ENCODE assay signal across 11 cellular contexts in genomic region chr10:114374141-114374791, GRCh38. TPM values are rescaled to one million over a fixed set of nuclear protein-coding genes. Genes with fewer than 3 reads are reported as not detected.
DNase-seq lines count a peak whose midpoint lies in the region; ATAC-seq, FAIRE-seq and TF ChIP-seq lines count a peak whose summit lies in the region.
"Had no signal": no experiment of that assay in that cellular context is flagged by ENCODE, and none has a peak within 500 bp of the region (broad histone marks: within the 10 kb centered on the region; RNA-seq: fewer than 3 reads in every experiment).

No MANE protein-coding gene starts in this region.

- H3K9me3 ChIP-seq in keratinocyte (ENCODE audit: control insufficient read depth, low read depth, low read length) (no peaks in the 10 kb centered on the region), MM.1S (replicated peaks; ENCODE audit: insufficient read depth, low read length) (no peaks in the 10 kb centered on the region)
- H3K9me3 ChIP-seq in naive thymus-derived CD4-positive, alpha-beta T cell (ENCODE audit: control insufficient read depth in 2 of 3, low read length in 3 of 3): no peaks in the 10 kb centered on the region

- H3K27ac ChIP-seq in keratinocyte (ENCODE audit: control insufficient read depth, insufficient read depth, low read length) (no peak overlapping the region), MM.1S (ENCODE audit: low read length) (no peak overlapping the region), mesendoderm (ENCODE audit: low read depth, low read length) (no peak overlapping the region)
- no peak overlapping the region for H3K27ac ChIP-seq in naive thymus-derived CD4-positive, alpha-beta T cell (ENCODE audit: low read depth, low read length)

- FAIRE-seq in keratinocyte (lab: Jason Lieb, UNC): peak; percentile 23

- H3K36me3 ChIP-seq in keratinocyte (ENCODE audit: control insufficient read depth in 2 of 2, extremely low read depth in 1 of 2, insufficient read depth in 2 of 2, low read length in 2 of 2) (peaks cover 0 to 3% of the 10 kb centered on the region in 2 experiments), MM.1S (replicated peaks; ENCODE audit: insufficient read depth, low read length) (no peaks in the 10 kb centered on the region), mesendoderm (ENCODE audit: control insufficient read depth, insufficient read depth, low read length) (no peaks in the 10 kb centered on the region)
- no peaks in the 10 kb centered on the region for H3K36me3 ChIP-seq in naive thymus-derived CD4-positive, alpha-beta T cell (ENCODE audit: control insufficient read depth in 2 of 3, insufficient read depth in 3 of 3, low read length in 3 of 3)

- no peak overlapping the region for H3K9ac ChIP-seq in keratinocyte (ENCODE audit: control insufficient read depth, extremely low read depth, insufficient read depth, low read length)
- H3K9ac ChIP-seq in MM.1S (ENCODE audit: low read length): no peak overlapping the region
- H3K9ac ChIP-seq in mesendoderm (ENCODE audit: low read length): no peak overlapping the region

- no peaks in the 10 kb centered on the region for H3K9me3 Mint-ChIP-seq in HFFc6
- H3K9me3 Mint-ChIP-seq in naive thymus-derived CD4-positive, alpha-beta T cell: no peaks in the 10 kb centered on the region
- H3K9me3 Mint-ChIP-seq in activated CD4-positive, alpha-beta memory T cell treated with anti-CD3 and anti-CD28 coated beads, Interleukin-2, amount 10 ng/mL, durations not matched to agents 7 days and 5 days: no peaks in the 10 kb centered on the region

- no peak overlapping the region for H2AK5ac ChIP-seq in mesendoderm (ENCODE audit: low read length)

- H3K23ac ChIP-seq in mesendoderm (ENCODE audit: low read length): no peak overlapping the region

- H3K4ac ChIP-seq in mesendoderm (ENCODE audit: low read depth, low read length): no peak overlapping the region

- dilution Hi-C loops in keratinocyte (cut with MboI; ENCODE audit: extremely low pct_ligation_motif_present, low sequenced_read_pairs): no loop called here

- H2BK5ac ChIP-seq in mesendoderm (ENCODE audit: low read length): no peak overlapping the region

- intact Hi-C loops in naive thymus-derived CD4-positive, alpha-beta T cell (cut with micrococcal nuclease): no loop called here

- peaks cover 20% of the 10 kb centered on the region for H3K27me3 Mint-ChIP-seq in HFFc6 (ENCODE audit: insufficient read depth)
- peaks cover 6 to 17% (median 16%) of the 10 kb centered on the region in 5 donors for H3K27me3 Mint-ChIP-seq in naive thymus-derived CD4-positive, alpha-beta T cell
- peaks cover 18% of the 10 kb centered on the region for H3K27me3 Mint-ChIP-seq in activated CD4-positive, alpha-beta memory T cell treated with anti-CD3 and anti-CD28 coated beads, Interleukin-2, amount 10 ng/mL, durations not matched to agents 7 days and 5 days

- WGBS in mesendoderm (ENCODE audit: extremely low coverage, insufficient coverage, low lambda C conversion rate): no CpG with 5 or more reads among the region's 13 CpGs

- H3K4me1 ChIP-seq in keratinocyte (ENCODE audit: control insufficient read depth, extremely low read depth, insufficient read depth, low read length) (peaks cover 11% of the 10 kb centered on the region), MM.1S (ENCODE audit: low read length) (no peaks in the 10 kb centered on the region), mesendoderm (ENCODE audit: control insufficient read depth, low read depth, low read length) (no peaks in the 10 kb centered on the region)
- no peaks in the 10 kb centered on the region for H3K4me1 ChIP-seq in naive thymus-derived CD4-positive, alpha-beta T cell (ENCODE audit: control insufficient read depth in 2 of 2, insufficient read depth in 2 of 2, low read length in 2 of 2)

- no peak overlapping the region for H3K56ac ChIP-seq in mesendoderm (ENCODE audit: low read length)

- no peaks in the 10 kb centered on the region for H3K9me2 ChIP-seq in MM.1S (replicated peaks; ENCODE audit: insufficient read depth, low read length)

- H3K18ac ChIP-seq in mesendoderm (ENCODE audit: low read length): no peak overlapping the region

- no peaks in the 10 kb centered on the region for H3K9me1 ChIP-seq in keratinocyte (ENCODE audit: control insufficient read depth, extremely low read depth, insufficient read depth, low read length)

- TF ChIP-seq CTCF in HFFc6 (IDR thresholded peaks at IDR 0.05) (no peak), choroid plexus epithelial cell (conservative IDR thresholded peaks at IDR 0.05; ENCODE audit: low read depth, low read length) (no peak), keratinocyte (optimal IDR thresholded peaks at IDR 0.05 in 1 of 3, IDR thresholded peaks at IDR 0.05 in 1 of 3, conservative IDR thresholded peaks at IDR 0.05 in 1 of 3; ENCODE audit: extremely low read depth in 1 of 3, insufficient read depth in 2 of 3, low read length in 3 of 3) (no peak), MM.1S (IDR thresholded peaks at IDR 0.05; ENCODE audit: low read length) (no peak)

- no peak overlapping the region for H2BK15ac ChIP-seq in mesendoderm (replicated peaks; ENCODE audit: low read depth)

- H3K79me2 ChIP-seq in keratinocyte (ENCODE audit: control insufficient read depth, insufficient read depth, low read length): peaks cover 68% of the 10 kb centered on the region
- H3K79me2 ChIP-seq in MM.1S (ENCODE audit: low read length): no peaks in the 10 kb centered on the region
- no peaks in the 10 kb centered on the region for H3K79me2 ChIP-seq in mesendoderm (ENCODE audit: control insufficient read depth, insufficient read depth, low read length)

- no peaks in the 10 kb centered on the region for H3K36me3 Mint-ChIP-seq in HFFc6 (ENCODE audit: low read depth)
- no peaks in the 10 kb centered on the region for H3K36me3 Mint-ChIP-seq in naive thymus-derived CD4-positive, alpha-beta T cell
- H3K36me3 Mint-ChIP-seq in activated CD4-positive, alpha-beta memory T cell treated with anti-CD3 and anti-CD28 coated beads, Interleukin-2, amount 10 ng/mL, durations not matched to agents 7 days and 5 days (ENCODE audit: low read depth): no peaks in the 10 kb centered on the region

- no peak overlapping the region for H4K8ac ChIP-seq in mesendoderm (ENCODE audit: low read depth, low read length)

- H3K4me2 ChIP-seq in keratinocyte (ENCODE audit: control insufficient read depth, extremely low read depth, insufficient read depth, low read depth, low read length): no peak overlapping the region
- no peak overlapping the region for H3K4me2 ChIP-seq in MM.1S (ENCODE audit: low read depth, low read length)
- no peak overlapping the region for H3K4me2 ChIP-seq in mesendoderm (ENCODE audit: low read length)

- H3K4me3 Mint-ChIP-seq in HFFc6: no peak overlapping the region
- H3K4me3 Mint-ChIP-seq in naive thymus-derived CD4-positive, alpha-beta T cell: no peak overlapping the region
- no peak overlapping the region for H3K4me3 Mint-ChIP-seq in activated CD4-positive, alpha-beta memory T cell treated with anti-CD3 and anti-CD28 coated beads, Interleukin-2, amount 10 ng/mL, durations not matched to agents 7 days and 5 days
- H3K4me3 Mint-ChIP-seq: B cell had no signal

- CTCF ChIA-PET in naive thymus-derived CD4-positive, alpha-beta T cell (lab: Charles Lee): no interaction called here
- CTCF ChIA-PET in activated CD4-positive, alpha-beta memory T cell treated with anti-CD3 and anti-CD28 coated beads, Interleukin-2, amount 10 ng/mL, durations not matched to agents 7 days and 5 days (lab: Charles Lee): interaction anchor here (1.0 kb wide), 1 partner anchor 71 kb away, joined by 3 read pairs; no protein-coding TSS in a partner anchor

- peaks cover 3% of the 10 kb centered on the region for H4K20me1 ChIP-seq in keratinocyte (ENCODE audit: control insufficient read depth, extremely low read depth, insufficient read depth, low read length)
- no peaks in the 10 kb centered on the region for H4K20me1 ChIP-seq in MM.1S (ENCODE audit: insufficient read depth, low read length)

- H4K5ac ChIP-seq in mesendoderm (ENCODE audit: low read length): no peak overlapping the region

- H3K27ac Mint-ChIP-seq in HFFc6: no peak overlapping the region
- H3K27ac Mint-ChIP-seq in naive thymus-derived CD4-positive, alpha-beta T cell: no peak overlapping the region
- no peak overlapping the region for H3K27ac Mint-ChIP-seq in activated CD4-positive, alpha-beta memory T cell treated with anti-CD3 and anti-CD28 coated beads, Interleukin-2, amount 10 ng/mL, durations not matched to agents 7 days and 5 days
- H3K27ac Mint-ChIP-seq: B cell had no signal

- H3F3A ChIP-seq in MM.1S (ENCODE audit: insufficient read depth, low read length): no peaks in the 10 kb centered on the region

- no peaks in the 10 kb centered on the region for H3K27me3 ChIP-seq in keratinocyte (ENCODE audit: control insufficient read depth, extremely low read depth, insufficient read depth, low read length)
- no peaks in the 10 kb centered on the region for H3K27me3 ChIP-seq in naive thymus-derived CD4-positive, alpha-beta T cell (ENCODE audit: control insufficient read depth in 2 of 2, insufficient read depth in 2 of 2, low read length in 2 of 2)
- no peaks in the 10 kb centered on the region for H3K27me3 ChIP-seq in MM.1S (replicated peaks; ENCODE audit: insufficient read depth, low read length)
- H3K27me3 ChIP-seq in mesendoderm (ENCODE audit: insufficient read depth, low read length, poor library complexity): no peaks in the 10 kb centered on the region

- POLR2A ChIA-PET in naive thymus-derived CD4-positive, alpha-beta T cell (lab: Charles Lee): no interaction called here
- POLR2A ChIA-PET in activated CD4-positive, alpha-beta memory T cell treated with anti-CD3 and anti-CD28 coated beads, Interleukin-2, amount 10 ng/mL, durations not matched to agents 7 days and 5 days (lab: Charles Lee): no interaction called here

- H2AFZ ChIP-seq in keratinocyte (ENCODE audit: control insufficient read depth, low read length) (no peak overlapping the region), MM.1S (ENCODE audit: low read length) (no peak overlapping the region)

- H3K4me3 ChIP-seq in choroid plexus epithelial cell (ENCODE audit: low read depth, low read length) (no peak overlapping the region), keratinocyte (ENCODE audit: control insufficient read depth in 2 of 3, extremely low read depth in 1 of 3, insufficient read depth in 2 of 3, low read depth in 1 of 3, low read length in 3 of 3) (no peak overlapping the region), MM.1S (ENCODE audit: low read length) (no peak overlapping the region), mesendoderm (ENCODE audit: low read length) (no peak overlapping the region)
- no peak overlapping the region for H3K4me3 ChIP-seq in naive thymus-derived CD4-positive, alpha-beta T cell (ENCODE audit: low read length)

- H3K79me1 ChIP-seq in mesendoderm (ENCODE audit: low read length): no peaks in the 10 kb centered on the region

- ATAC-seq in naive thymus-derived CD4-positive, alpha-beta T cell: no peak

- H2BK120ac ChIP-seq in mesendoderm (ENCODE audit: low read depth, low read length): no peak overlapping the region

- DNase-seq in HFFc6: peak; percentile 26
- DNase-seq in choroid plexus epithelial cell (ENCODE audit: low read depth): peak; percentile 58
- DNase-seq in keratinocyte (ENCODE audit: low read depth, low spot score): no peak
- DNase-seq in retina: peak; percentile 31
- DNase-seq in naive thymus-derived CD4-positive, alpha-beta T cell: no peak
- DNase-seq in activated CD4-positive, alpha-beta memory T cell treated with anti-CD3 and anti-CD28 coated beads, Interleukin-2, amount 10 ng/mL, durations not matched to agents 7 days and 5 days: no peak
- DNase-seq in MM.1S: no peak
- no peak for DNase-seq in mesendoderm
- DNase-seq: GDM1; stimulated activated CD4-positive, alpha-beta T cell treated with anti-CD3 and anti-CD28 coated beads, Interleukin-4, amount 100 ng/mL, for 24 hours had no signal

- peaks cover 6% of the 10 kb centered on the region; the same call in 1 of the 2 replicates for H3K4me1 Mint-ChIP-seq in HFFc6 (ENCODE audit: low read depth)
- H3K4me1 Mint-ChIP-seq in naive thymus-derived CD4-positive, alpha-beta T cell: peaks cover 0 to 4% (median 0%) of the 10 kb centered on the region in 7 donors
- peaks cover 7% of the 10 kb centered on the region for H3K4me1 Mint-ChIP-seq in activated CD4-positive, alpha-beta memory T cell treated with anti-CD3 and anti-CD28 coated beads, Interleukin-2, amount 10 ng/mL, durations not matched to agents 7 days and 5 days
- H3K4me1 Mint-ChIP-seq: B cell had no signal

RNA-seq across cellular contexts. Expression of gene AFAP1L2, which starts 30.0 kb away (rescaled TPM):
- total RNA-seq in HFFc6 (2021; fragmentation: NEBNext Ultra II Directional; extraction: Animal tissue kit (Norgen Biotek cat#: 25700)): under 1 TPM in 2 of 6 experiments, not detected in 4; 0.07 to 0.09 TPM
- polyA plus RNA-seq in keratinocyte: 36.8 to 52.5 TPM (median 40.4 TPM) in 3 replicates
- polyA plus RNA-seq in keratinocyte (2011; ENCODE audit: low read depth): 20.8 TPM
- 29.7 and 35.5 TPM in 2 replicates for polyA plus RNA-seq in keratinocyte (2011; cell fraction: cytosol; rRNA removed)
- polyA plus RNA-seq in keratinocyte (2011; cell fraction: nucleus; rRNA removed): 69.0 and 69.2 TPM in 2 replicates
- polyA plus RNA-seq in keratinocyte (2012; ENCODE audit: low replicate concordance): 13.0 and 44.6 TPM in 2 replicates
- 49.9 to 74.0 TPM (median 61.2 TPM) in 3 replicates for polyA minus RNA-seq in keratinocyte
- 44.5 TPM for polyA minus RNA-seq in keratinocyte (2011; cell fraction: cytosol; rRNA and poly(A)+ RNA removed)
- 47.1 and 58.1 TPM in 2 replicates for polyA minus RNA-seq in keratinocyte (2011; cell fraction: nucleus; rRNA and poly(A)+ RNA removed)
- 1 to 10 TPM in 3 of 5 experiments, under 1 TPM in 2; 0.56 to 3.0 (median 1.5) TPM for total RNA-seq in naive thymus-derived CD4-positive, alpha-beta T cell
- 1 to 10 TPM in 1 of 2 donors, under 1 TPM in 1; 0.66 to 1.6 TPM for polyA plus RNA-seq in naive thymus-derived CD4-positive, alpha-beta T cell
- 1 to 10 TPM; 1.5 to 1.9 TPM for total RNA-seq in activated CD4-positive, alpha-beta memory T cell treated with anti-CD3 and anti-CD28 coated beads, Interleukin-2, amount 10 ng/mL, durations not matched to agents 7 days and 5 days
- 2.5 TPM for polyA plus RNA-seq in mesendoderm (2013, experiment 1 of 2)
- polyA plus RNA-seq in mesendoderm (2013, experiment 2 of 2): 2.6 TPM

Comparison
In these comparisons a context has a peak if more than half of its experiments do, and no peak if none do; other contexts are left out.
1. DNase-seq: peak in HFFc6 (single experiment), choroid plexus epithelial cell (single experiment) and retina (single experiment); none in keratinocyte (single experiment), naive thymus-derived CD4-positive, alpha-beta T cell (0 of 9), activated CD4-positive, alpha-beta memory T cell treated with anti-CD3 and anti-CD28 coated beads, Interleukin-2, amount 10 ng/mL, durations not matched to agents 7 days and 5 days (single experiment), MM.1S (single experiment) and mesendoderm (single experiment).